24 cellular contexts compared by ENCODE assay signal in genomic region chr12:9091933-9092598, GRCh38. TPM values are rescaled to one million over a fixed set of nuclear protein-coding genes. Genes with fewer than 3 reads are reported as not detected.
"Had no signal": no experiment of that assay in that cellular context is flagged by ENCODE, and none has a peak within 500 bp of the region (broad histone marks: within the 10 kb centered on the region; RNA-seq: fewer than 3 reads in every experiment).

No MANE protein-coding gene starts in this region.

- H3K27me3 ChIP-seq: esophagus muscularis mucosa, foreskin keratinocyte, heart right ventricle, pancreas, right lobe of liver, suprapubic skin, transverse colon, upper lobe of right lung, vagina had no signal

- H3K36me3 ChIP-seq: pancreas had no signal

- H3K9me3 ChIP-seq: esophagus muscularis mucosa, heart right ventricle, pancreas, right lobe of liver, suprapubic skin, transverse colon, upper lobe of right lung, vagina had no signal

- ATAC-seq: foreskin keratinocyte; left lobe of liver; naive thymus-derived CD4-positive, alpha-beta T cell; pancreas; stimulated activated naive B cell treated with anti-CD40 and anti-IgM and Interleukin-4, amounts not matched to agents 10 μg/mL and 1 μg/mL and 100 μg/mL, for 72 hours; upper lobe of right lung had no signal

- H3K4me3 ChIP-seq: coronary artery, esophagus muscularis mucosa, heart right ventricle, pancreas, right lobe of liver, suprapubic skin, transverse colon, upper lobe of right lung, vagina had no signal

- H3K4me1 ChIP-seq: foreskin keratinocyte, pancreas, right lobe of liver, suprapubic skin, transverse colon, upper lobe of right lung, vagina had no signal

- DNase-seq: dermis blood vessel endothelial cell; effector memory CD4-positive, alpha-beta T cell; foreskin keratinocyte; glutamatergic neuron; heart right ventricle; hypothalamus; kidney; mesendoderm; midbrain; naive thymus-derived CD4-positive, alpha-beta T cell; pancreas; retina; right lobe of liver; small intestine; stimulated activated CD4-positive, alpha-beta T cell treated with anti-CD3 and anti-CD28 coated beads, Interleukin-15, amount 100 ng/mL, for 24 hours; stimulated activated CD4-positive, alpha-beta T cell treated with anti-CD3 and anti-CD28 coated beads, Interleukin-2, amount 100 ng/mL, for 48 hours; stimulated activated naive B cell treated with anti-CD40 and anti-IgM and Interleukin-4, amounts not matched to agents 10 μg/mL and 1 μg/mL and 100 μg/mL, for 72 hours; transverse colon; upper lobe of right lung had no signal

- H3K27ac ChIP-seq: coronary artery, foreskin keratinocyte, pancreas, suprapubic skin, transverse colon, upper lobe of right lung, vagina had no signal

RNA-seq across cellular contexts. Expression of gene A2M, which starts 23.7 kb away (rescaled TPM):
- total RNA-seq: foreskin keratinocyte had no signal
